Comparison of ENCODE assay signal across 18 cellular contexts in the genomic region with DNA sequence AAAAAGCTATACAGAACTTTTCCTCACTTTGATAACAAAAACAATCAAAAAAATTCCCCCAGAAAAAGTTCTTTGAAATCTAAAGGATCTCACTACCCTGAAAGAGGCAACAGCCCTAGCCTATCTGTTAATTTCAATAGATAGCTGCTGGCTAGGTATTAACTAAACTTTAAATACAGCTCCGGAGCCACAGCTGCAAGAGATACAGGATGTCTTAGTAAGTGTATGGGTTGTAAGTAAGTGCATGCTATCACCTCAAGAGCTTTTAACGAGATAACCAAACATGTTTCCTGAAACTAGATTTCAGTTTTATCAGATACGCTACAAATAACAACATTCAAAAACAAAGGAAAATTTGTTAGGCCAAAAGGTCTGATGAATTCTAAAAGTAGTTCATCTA.
A peak's percentile ranks its signal among the peaks of the same experiment; 100 is the strongest.
DNase-seq lines count a peak whose midpoint lies in the region; ATAC-seq lines count a peak whose summit lies in the region.
"Had no signal": no experiment of that assay in that cellular context is flagged by ENCODE, and none has a peak within 500 bp of the region (broad histone marks: within the 10 kb centered on the region; RNA-seq: fewer than 3 reads in every experiment).

No MANE protein-coding gene starts in this region.

- POLR2A ChIA-PET in activated CD4-positive, alpha-beta T cell treated with anti-CD3 and anti-CD28 coated beads for 36 hours (lab: Charles Lee), result interaction anchor here (0.6 to 1.3 kb wide), 5 partner anchors 13 to 146 kb away, joined by 3 to 9 read pairs (median 3); no protein-coding TSS in a partner anchor
- POLR2A ChIA-PET in activated CD4-positive, alpha-beta memory T cell treated with anti-CD3 and anti-CD28 coated beads for 36 hours (lab: Charles Lee), result interaction anchor here (0.5 to 2.2 kb wide), 4 partner anchors 13 to 148 kb away, joined by 3 to 14 read pairs (median 4); partner anchors contain the start of gene KLF12
- POLR2A ChIA-PET in naive thymus-derived CD4-positive, alpha-beta T cell (lab: Charles Lee), result interaction anchor here (0.6 to 3.0 kb wide), 15 partner anchors 9 to 302 kb away, joined by 3 to 33 read pairs (median 4); partner anchors contain the start of gene KLF12

- no peaks in the 10 kb centered on the region for H3K9me3 ChIP-seq in naive thymus-derived CD4-positive, alpha-beta T cell (ENCODE audit: control insufficient read depth in 2 of 3, low read length in 3 of 3)
- H3K9me3 ChIP-seq: neutrophil had no signal

- CTCF ChIA-PET in activated CD4-positive, alpha-beta T cell treated with anti-CD3 and anti-CD28 coated beads for 36 hours (lab: Charles Lee), result interaction anchor here (0.5 to 1.7 kb wide), 11 partner anchors 9 to 302 kb away, joined by 3 to 8 read pairs (median 3); no protein-coding TSS in a partner anchor
- CTCF ChIA-PET in activated CD4-positive, alpha-beta memory T cell treated with anti-CD3 and anti-CD28 coated beads for 36 hours (lab: Charles Lee), result interaction anchor here (0.7 to 1.6 kb wide), 5 partner anchors 9 to 301 kb away, joined by 3 to 6 read pairs (median 3); no protein-coding TSS in a partner anchor
- CTCF ChIA-PET in naive thymus-derived CD4-positive, alpha-beta T cell (lab: Charles Lee), result interaction anchor here (0.7 to 2.9 kb wide), 9 partner anchors 20 to 303 kb away, joined by 3 to 22 read pairs (median 3); no protein-coding TSS in a partner anchor

- peaks cover 28 to 53% of the 10 kb centered on the region in 2 donors for H3K4me1 ChIP-seq in naive thymus-derived CD4-positive, alpha-beta T cell (ENCODE audit: control insufficient read depth in 2 of 2, insufficient read depth in 2 of 2, low read length in 2 of 2)
- H3K4me1 ChIP-seq: foreskin keratinocyte had no signal

- H3K4me3 ChIP-seq in Jurkat, Clone E6-1 (ENCODE audit: low read length), result peak overlapping the region; percentile 44
- H3K4me3 ChIP-seq in naive thymus-derived CD4-positive, alpha-beta T cell (ENCODE audit: low read length), result peak overlapping the region; percentile 14
- H3K4me3 ChIP-seq: coronary artery had no signal

- peaks cover 35% of the 10 kb centered on the region for H3K4me1 Mint-ChIP-seq in activated CD4-positive, alpha-beta T cell treated with anti-CD3 and anti-CD28 coated beads for 36 hours
- H3K4me1 Mint-ChIP-seq in activated CD4-positive, alpha-beta memory T cell treated with anti-CD3 and anti-CD28 coated beads for 36 hours (ENCODE audit: low read depth), result peaks cover 46% of the 10 kb centered on the region
- H3K4me1 Mint-ChIP-seq in naive thymus-derived CD4-positive, alpha-beta T cell, result peaks cover 31 to 52% (median 44%) of the 10 kb centered on the region in 7 donors

- peaks cover 9% of the 10 kb centered on the region for H3K36me3 Mint-ChIP-seq in activated CD4-positive, alpha-beta T cell treated with anti-CD3 and anti-CD28 coated beads for 36 hours (ENCODE audit: low read depth)
- no peaks in the 10 kb centered on the region for H3K36me3 Mint-ChIP-seq in activated CD4-positive, alpha-beta memory T cell treated with anti-CD3 and anti-CD28 coated beads for 36 hours
- H3K36me3 Mint-ChIP-seq in naive thymus-derived CD4-positive, alpha-beta T cell, result peaks cover 6 to 18% (median 15%) of the 10 kb centered on the region in 5 donors

- H3K36me3 ChIP-seq in naive thymus-derived CD4-positive, alpha-beta T cell (ENCODE audit: control insufficient read depth in 2 of 3, insufficient read depth in 3 of 3, low read length in 3 of 3), result no peaks in the 10 kb centered on the region
- H3K36me3 ChIP-seq: neutrophil had no signal

- no peaks in the 10 kb centered on the region for H3K27me3 ChIP-seq in naive thymus-derived CD4-positive, alpha-beta T cell (ENCODE audit: control insufficient read depth in 2 of 2, insufficient read depth in 2 of 2, low read length in 2 of 2)
- H3K27me3 ChIP-seq: foreskin keratinocyte, neutrophil had no signal

- H3K27ac ChIP-seq in naive thymus-derived CD4-positive, alpha-beta T cell (ENCODE audit: low read depth, low read length), result peak overlapping the region; percentile 82
- H3K27ac ChIP-seq: coronary artery, foreskin keratinocyte, neutrophil had no signal

- intact Hi-C loops in activated CD4-positive, alpha-beta T cell treated with anti-CD3 and anti-CD28 coated beads for 36 hours (cut with DNase I, micrococcal nuclease), result loop anchor here (1.0 to 5.0 kb wide), 5 partner anchors 41 to 149 kb away; partner anchors contain the start of gene KLF12 (in 1 of the 2)
- intact Hi-C loops in activated CD4-positive, alpha-beta memory T cell treated with anti-CD3 and anti-CD28 coated beads for 36 hours (cut with micrococcal nuclease), result loop anchor here (1.0 to 5.0 kb wide), 8 partner anchors 41 to 302 kb away; no protein-coding TSS in a partner anchor
- intact Hi-C loops in naive thymus-derived CD4-positive, alpha-beta T cell (cut with micrococcal nuclease), result loop anchor here (1.0 to 5.0 kb wide), 11 partner anchors 13 to 302 kb away; partner anchors contain the start of gene KLF12 (in 1 of the 2)

- no peaks in the 10 kb centered on the region for H3K9me3 Mint-ChIP-seq in activated CD4-positive, alpha-beta T cell treated with anti-CD3 and anti-CD28 coated beads for 36 hours (ENCODE audit: low read depth)
- H3K9me3 Mint-ChIP-seq in activated CD4-positive, alpha-beta memory T cell treated with anti-CD3 and anti-CD28 coated beads for 36 hours, result no peaks in the 10 kb centered on the region
- peaks cover 0 to 2% (median 0%) of the 10 kb centered on the region in 11 donors for H3K9me3 Mint-ChIP-seq in naive thymus-derived CD4-positive, alpha-beta T cell
- H3K9me3 Mint-ChIP-seq: stimulated activated naive B cell treated with anti-CD40 and anti-IgM and Interleukin-4, amounts not matched to agents 10 μg/mL and 1 μg/mL and 100 μg/mL, for 72 hours had no signal

- ATAC-seq in activated CD4-positive, alpha-beta T cell treated with anti-CD3 and anti-CD28 coated beads for 36 hours, result peak; percentile 21
- peak; percentile 26 for ATAC-seq in naive thymus-derived CD4-positive, alpha-beta T cell
- no peak for ATAC-seq in GM19351 (IDR thresholded peaks at IDR 0.05; ENCODE audit: unreplicated experiment)
- ATAC-seq: foreskin keratinocyte; Right ventricle myocardium inferior; stimulated activated naive B cell treated with anti-CD40 and anti-IgM and Interleukin-4, amounts not matched to agents 10 μg/mL and 1 μg/mL and 100 μg/mL, for 72 hours had no signal

- no peaks in the 10 kb centered on the region for H3K27me3 Mint-ChIP-seq in activated CD4-positive, alpha-beta T cell treated with anti-CD3 and anti-CD28 coated beads for 36 hours
- no peaks in the 10 kb centered on the region for H3K27me3 Mint-ChIP-seq in activated CD4-positive, alpha-beta memory T cell treated with anti-CD3 and anti-CD28 coated beads for 36 hours
- H3K27me3 Mint-ChIP-seq in naive thymus-derived CD4-positive, alpha-beta T cell, result no peaks in the 10 kb centered on the region
- H3K27me3 Mint-ChIP-seq: stimulated activated naive B cell treated with anti-CD40 and anti-IgM and Interleukin-4, amounts not matched to agents 10 μg/mL and 1 μg/mL and 100 μg/mL, for 72 hours had no signal

- no peak for DNase-seq in activated CD4-positive, alpha-beta T cell treated with anti-CD3 and anti-CD28 coated beads for 36 hours
- no peak for DNase-seq in activated CD4-positive, alpha-beta T cell treated with anti-CD3 and anti-CD28 coated beads for 4 hours
- DNase-seq in Jurkat, Clone E6-1 (ENCODE audit: low read depth, low spot score), result peak; percentile 82
- no peak for DNase-seq in activated CD4-positive, alpha-beta memory T cell treated with anti-CD3 and anti-CD28 coated beads for 36 hours
- DNase-seq in naive thymus-derived CD4-positive, alpha-beta T cell, result peak in 7 of 9 donors; percentile 28 to 53 (median 37)
- DNase-seq in GOT3 (lab: John Stamatoyannopoulos, UW), result no peak
- no peak for DNase-seq in islet precursor cell
- DNase-seq: C1 segment of cervical spinal cord; DMS79; foreskin keratinocyte; H7; NCI-H1436 treated with DMSO at 0.1 percent for 48 hours; retina; stimulated activated naive B cell treated with anti-CD40 and anti-IgM and Interleukin-4, amounts not matched to agents 10 μg/mL and 1 μg/mL and 100 μg/mL, for 72 hours had no signal

- peak overlapping the region; percentile 58 for H3K4me3 Mint-ChIP-seq in activated CD4-positive, alpha-beta T cell treated with anti-CD3 and anti-CD28 coated beads for 36 hours
- H3K4me3 Mint-ChIP-seq in activated CD4-positive, alpha-beta memory T cell treated with anti-CD3 and anti-CD28 coated beads for 36 hours, result peak overlapping the region; percentile 63
- H3K4me3 Mint-ChIP-seq in naive thymus-derived CD4-positive, alpha-beta T cell, result peak overlapping the region in 9 of 10 donors; percentile 67 to 89 (median 78)
- H3K4me3 Mint-ChIP-seq: stimulated activated naive B cell treated with anti-CD40 and anti-IgM and Interleukin-4, amounts not matched to agents 10 μg/mL and 1 μg/mL and 100 μg/mL, for 72 hours had no signal

- H3K27ac Mint-ChIP-seq in activated CD4-positive, alpha-beta T cell treated with anti-CD3 and anti-CD28 coated beads for 36 hours, result peak overlapping the region; percentile 98
- H3K27ac Mint-ChIP-seq in activated CD4-positive, alpha-beta memory T cell treated with anti-CD3 and anti-CD28 coated beads for 36 hours, result peak overlapping the region; percentile 90
- H3K27ac Mint-ChIP-seq in naive thymus-derived CD4-positive, alpha-beta T cell, result peak overlapping the region in 1 of 9 donors; percentile 80
- H3K27ac Mint-ChIP-seq: stimulated activated naive B cell treated with anti-CD40 and anti-IgM and Interleukin-4, amounts not matched to agents 10 μg/mL and 1 μg/mL and 100 μg/mL, for 72 hours had no signal

Comparison
In these comparisons a context has a peak if more than half of its experiments do, and no peak if none do; other contexts are left out.
1. DNase-seq: peak in Jurkat, Clone E6-1 (single experiment) and naive thymus-derived CD4-positive, alpha-beta T cell (7 of 9); none in activated CD4-positive, alpha-beta T cell treated with anti-CD3 and anti-CD28 coated beads for 36 hours (single experiment), activated CD4-positive, alpha-beta T cell treated with anti-CD3 and anti-CD28 coated beads for 4 hours (0 of 2), activated CD4-positive, alpha-beta memory T cell treated with anti-CD3 and anti-CD28 coated beads for 36 hours (single experiment), GOT3 (single experiment) and islet precursor cell (single experiment).
2. Peak in every context shown above with its lines, with median percentiles within 50 percentile points of each other: H3K4me3 Mint-ChIP-seq.